Comparison of ENCODE assay signal across 1 cellular context in the genomic region with DNA sequence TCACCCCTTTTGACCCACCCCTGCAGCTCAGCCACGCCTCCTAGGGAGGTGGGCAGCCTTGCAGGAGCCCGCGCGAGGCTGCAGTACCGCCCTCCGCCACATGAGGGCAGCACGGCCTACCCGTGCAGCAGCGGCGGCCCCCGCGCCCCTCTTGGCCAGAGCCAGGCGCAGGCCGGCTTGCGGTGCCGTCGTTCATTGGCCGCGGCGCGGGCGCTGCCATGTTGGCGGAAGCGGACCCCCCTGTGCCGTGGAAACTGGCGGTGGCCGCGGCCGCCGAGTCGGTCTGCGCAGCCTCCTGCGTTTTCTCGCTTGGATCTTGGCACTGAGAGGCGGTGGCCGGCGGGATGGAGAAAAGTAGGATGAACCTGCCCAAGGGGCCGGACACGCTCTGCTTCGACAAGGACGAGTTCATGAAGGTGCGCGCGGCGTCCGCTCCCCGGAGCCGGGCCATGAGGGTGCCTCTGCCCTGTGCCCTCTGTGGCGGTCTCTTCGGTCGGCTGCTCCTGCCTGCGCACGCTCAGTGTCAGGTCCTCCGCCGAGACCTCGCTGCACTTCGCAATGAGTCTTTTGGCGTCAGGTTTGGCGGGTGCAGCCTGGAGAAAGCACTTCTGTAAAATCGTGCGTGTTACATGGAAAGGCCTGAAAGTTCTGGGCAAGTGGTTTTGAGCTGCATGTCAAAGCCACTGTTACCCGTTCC.
A peak's percentile ranks its signal among the peaks of the same experiment; 100 is the strongest.
TF ChIP-seq lines count a peak whose summit lies in the region.

TSS of gene COG2 (plus strand) at position 219 of the 697 bp plus-strand sequence. CDS start at position 345, 126 bp downstream.

TF ChIP-seq in HepG2, 621 proteins besides CTCF, POLR2A, EP300 and RAD21 (continued from another document and continues in another):
- TF ChIP-seq, protein P1, sequence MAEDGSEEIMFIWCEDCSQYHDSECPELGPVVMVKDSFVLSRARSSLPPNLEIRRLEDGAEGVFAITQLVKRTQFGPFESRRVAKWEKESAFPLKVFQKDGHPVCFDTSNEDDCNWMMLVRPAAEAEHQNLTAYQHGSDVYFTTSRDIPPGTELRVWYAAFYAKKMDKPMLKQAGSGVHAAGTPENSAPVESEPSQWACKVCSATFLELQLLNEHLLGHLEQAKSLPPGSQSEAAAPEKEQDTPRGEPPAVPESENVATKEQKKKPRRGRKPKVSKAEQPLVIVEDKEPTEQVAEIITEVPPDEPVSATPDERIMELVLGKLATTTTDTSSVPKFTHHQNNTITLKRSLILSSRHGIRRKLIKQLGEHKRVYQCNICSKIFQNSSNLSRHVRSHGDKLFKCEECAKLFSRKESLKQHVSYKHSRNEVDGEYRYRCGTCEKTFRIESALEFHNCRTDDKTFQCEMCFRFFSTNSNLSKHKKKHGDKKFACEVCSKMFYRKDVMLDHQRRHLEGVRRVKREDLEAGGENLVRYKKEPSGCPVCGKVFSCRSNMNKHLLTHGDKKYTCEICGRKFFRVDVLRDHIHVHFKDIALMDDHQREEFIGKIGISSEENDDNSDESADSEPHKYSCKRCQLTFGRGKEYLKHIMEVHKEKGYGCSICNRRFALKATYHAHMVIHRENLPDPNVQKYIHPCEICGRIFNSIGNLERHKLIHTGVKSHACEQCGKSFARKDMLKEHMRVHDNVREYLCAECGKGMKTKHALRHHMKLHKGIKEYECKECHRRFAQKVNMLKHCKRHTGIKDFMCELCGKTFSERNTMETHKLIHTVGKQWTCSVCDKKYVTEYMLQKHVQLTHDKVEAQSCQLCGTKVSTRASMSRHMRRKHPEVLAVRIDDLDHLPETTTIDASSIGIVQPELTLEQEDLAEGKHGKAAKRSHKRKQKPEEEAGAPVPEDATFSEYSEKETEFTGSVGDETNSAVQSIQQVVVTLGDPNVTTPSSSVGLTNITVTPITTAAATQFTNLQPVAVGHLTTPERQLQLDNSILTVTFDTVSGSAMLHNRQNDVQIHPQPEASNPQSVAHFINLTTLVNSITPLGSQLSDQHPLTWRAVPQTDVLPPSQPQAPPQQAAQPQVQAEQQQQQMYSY (CRISPR knock-in tag; IDR thresholded peaks at IDR 0.05): peak; percentile 46; the same call in 1 of the 2 replicates
- no peak for TF ChIP-seq ZFYVE20 (CRISPR knock-in tag; IDR thresholded peaks at IDR 0.05; ENCODE audit: borderline replicate concordance, low read depth)
- no peak for TF ChIP-seq ATF1 (CRISPR knock-in tag; IDR thresholded peaks at IDR 0.05)
- TF ChIP-seq MATR3 (CRISPR knock-in tag; IDR thresholded peaks at IDR 0.05): no peak
- TF ChIP-seq ZNF543 (CRISPR knock-in tag; IDR thresholded peaks at IDR 0.05): peak; percentile 90; the same call in 1 of the 2 replicates
- TF ChIP-seq ZNF703 (CRISPR knock-in tag; IDR thresholded peaks at IDR 0.05; ENCODE audit: borderline replicate concordance): no peak; the same call in 1 of the 2 replicates
- TF ChIP-seq ZNF557 (CRISPR knock-in tag; IDR thresholded peaks at IDR 0.05): peak; percentile 88; the same call in 1 of the 2 replicates
- TF ChIP-seq ARID5B (CRISPR knock-in tag; IDR thresholded peaks at IDR 0.05): peak; percentile 81
- peak; percentile 58; the same call in 1 of the 2 replicates for TF ChIP-seq ZNF441 (CRISPR knock-in tag; IDR thresholded peaks at IDR 0.05; ENCODE audit: borderline replicate concordance)
- no peak for TF ChIP-seq CBX2 (IDR thresholded peaks at IDR 0.05; ENCODE audit: low read depth, low read length)
- peak; percentile 52; the same call in 1 of the 2 replicates for TF ChIP-seq CBX2 (CRISPR knock-in tag; IDR thresholded peaks at IDR 0.05; ENCODE audit: low read depth)
- TF ChIP-seq, protein P2, sequence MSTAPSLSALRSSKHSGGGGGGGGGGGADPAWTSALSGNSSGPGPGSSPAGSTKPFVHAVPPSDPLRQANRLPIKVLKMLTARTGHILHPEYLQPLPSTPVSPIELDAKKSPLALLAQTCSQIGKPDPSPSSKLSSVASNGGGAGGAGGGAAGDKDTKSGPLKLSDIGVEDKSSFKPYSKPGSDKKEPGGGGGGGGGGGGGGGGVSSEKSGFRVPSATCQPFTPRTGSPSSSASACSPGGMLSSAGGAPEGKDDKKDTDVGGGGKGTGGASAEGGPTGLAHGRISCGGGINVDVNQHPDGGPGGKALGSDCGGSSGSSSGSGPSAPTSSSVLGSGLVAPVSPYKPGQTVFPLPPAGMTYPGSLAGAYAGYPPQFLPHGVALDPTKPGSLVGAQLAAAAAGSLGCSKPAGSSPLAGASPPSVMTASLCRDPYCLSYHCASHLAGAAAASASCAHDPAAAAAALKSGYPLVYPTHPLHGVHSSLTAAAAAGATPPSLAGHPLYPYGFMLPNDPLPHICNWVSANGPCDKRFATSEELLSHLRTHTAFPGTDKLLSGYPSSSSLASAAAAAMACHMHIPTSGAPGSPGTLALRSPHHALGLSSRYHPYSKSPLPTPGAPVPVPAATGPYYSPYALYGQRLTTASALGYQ (CRISPR knock-in tag; IDR thresholded peaks at IDR 0.05): peak; percentile 60; the same call in 1 of the 2 replicates
- TF ChIP-seq NAIF1 (CRISPR knock-in tag; IDR thresholded peaks at IDR 0.05; ENCODE audit: borderline replicate concordance): peak; percentile 53; the same call in 1 of the 2 replicates
- peak; percentile 88 for TF ChIP-seq NFYB (CRISPR knock-in tag; IDR thresholded peaks at IDR 0.05)
- peak; percentile 77 for TF ChIP-seq FOXA3 (CRISPR knock-in tag; IDR thresholded peaks at IDR 0.05)
- TF ChIP-seq ZNF430 (CRISPR knock-in tag; IDR thresholded peaks at IDR 0.05): peak; percentile 51; the same call in 1 of the 2 replicates
- TF ChIP-seq ZNF3 (CRISPR knock-in tag; IDR thresholded peaks at IDR 0.05): no peak
- peak; percentile 91 for TF ChIP-seq NFAT5 (CRISPR knock-in tag; IDR thresholded peaks at IDR 0.05)
- peak; percentile 21; the same call in 1 of the 2 replicates for TF ChIP-seq BHLHE40 (IDR thresholded peaks at IDR 0.05; ENCODE audit: low read length)
- no peak for TF ChIP-seq SYNCRIP (IDR thresholded peaks at IDR 0.05; ENCODE audit: insufficient read depth, low read depth, low read length)
- no peak for TF ChIP-seq PCBP1 (IDR thresholded peaks at IDR 0.05; ENCODE audit: borderline replicate concordance, low read depth, low read length)
- TF ChIP-seq RXRB (CRISPR knock-in tag; IDR thresholded peaks at IDR 0.05; ENCODE audit: borderline replicate concordance): peak; percentile 80
- peak; percentile 62 for TF ChIP-seq ZNF124 (CRISPR knock-in tag; IDR thresholded peaks at IDR 0.05)
- TF ChIP-seq ZNF234 (CRISPR knock-in tag; conservative IDR thresholded peaks at IDR 0.05): 0 out of 2 replicates have a peak, but pooled peaks have one; percentile 70
- TF ChIP-seq, protein P3, sequence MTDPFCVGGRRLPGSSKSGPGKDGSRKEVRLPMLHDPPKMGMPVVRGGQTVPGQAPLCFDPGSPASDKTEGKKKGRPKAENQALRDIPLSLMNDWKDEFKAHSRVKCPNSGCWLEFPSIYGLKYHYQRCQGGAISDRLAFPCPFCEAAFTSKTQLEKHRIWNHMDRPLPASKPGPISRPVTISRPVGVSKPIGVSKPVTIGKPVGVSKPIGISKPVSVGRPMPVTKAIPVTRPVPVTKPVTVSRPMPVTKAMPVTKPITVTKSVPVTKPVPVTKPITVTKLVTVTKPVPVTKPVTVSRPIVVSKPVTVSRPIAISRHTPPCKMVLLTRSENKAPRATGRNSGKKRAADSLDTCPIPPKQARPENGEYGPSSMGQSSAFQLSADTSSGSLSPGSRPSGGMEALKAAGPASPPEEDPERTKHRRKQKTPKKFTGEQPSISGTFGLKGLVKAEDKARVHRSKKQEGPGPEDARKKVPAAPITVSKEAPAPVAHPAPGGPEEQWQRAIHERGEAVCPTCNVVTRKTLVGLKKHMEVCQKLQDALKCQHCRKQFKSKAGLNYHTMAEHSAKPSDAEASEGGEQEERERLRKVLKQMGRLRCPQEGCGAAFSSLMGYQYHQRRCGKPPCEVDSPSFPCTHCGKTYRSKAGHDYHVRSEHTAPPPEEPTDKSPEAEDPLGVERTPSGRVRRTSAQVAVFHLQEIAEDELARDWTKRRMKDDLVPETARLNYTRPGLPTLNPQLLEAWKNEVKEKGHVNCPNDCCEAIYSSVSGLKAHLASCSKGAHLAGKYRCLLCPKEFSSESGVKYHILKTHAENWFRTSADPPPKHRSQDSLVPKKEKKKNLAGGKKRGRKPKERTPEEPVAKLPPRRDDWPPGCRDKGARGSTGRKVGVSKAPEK (CRISPR knock-in tag; IDR thresholded peaks at IDR 0.05; ENCODE audit: borderline replicate concordance): no peak
- TF ChIP-seq ZNF264 (CRISPR knock-in tag; IDR thresholded peaks at IDR 0.05): peak; percentile 73; the same call in 1 of the 2 replicates
- 0 out of 2 replicates have a peak, but pooled peaks have one; percentile 85 for TF ChIP-seq SNAI1 (CRISPR knock-in tag; IDR thresholded peaks at IDR 0.05; ENCODE audit: borderline replicate concordance)
- no peak for TF ChIP-seq NFIC (IDR thresholded peaks at IDR 0.05; ENCODE audit: low read length)
- TF ChIP-seq, protein P4, sequence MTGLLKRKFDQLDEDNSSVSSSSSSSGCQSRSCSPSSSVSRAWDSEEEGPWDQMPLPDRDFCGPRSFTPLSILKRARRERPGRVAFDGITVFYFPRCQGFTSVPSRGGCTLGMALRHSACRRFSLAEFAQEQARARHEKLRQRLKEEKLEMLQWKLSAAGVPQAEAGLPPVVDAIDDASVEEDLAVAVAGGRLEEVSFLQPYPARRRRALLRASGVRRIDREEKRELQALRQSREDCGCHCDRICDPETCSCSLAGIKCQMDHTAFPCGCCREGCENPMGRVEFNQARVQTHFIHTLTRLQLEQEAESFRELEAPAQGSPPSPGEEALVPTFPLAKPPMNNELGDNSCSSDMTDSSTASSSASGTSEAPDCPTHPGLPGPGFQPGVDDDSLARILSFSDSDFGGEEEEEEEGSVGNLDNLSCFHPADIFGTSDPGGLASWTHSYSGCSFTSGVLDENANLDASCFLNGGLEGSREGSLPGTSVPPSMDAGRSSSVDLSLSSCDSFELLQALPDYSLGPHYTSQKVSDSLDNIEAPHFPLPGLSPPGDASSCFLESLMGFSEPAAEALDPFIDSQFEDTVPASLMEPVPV (CRISPR knock-in tag; IDR thresholded peaks at IDR 0.05): peak; percentile 79; the same call in 1 of the 2 replicates
- TF ChIP-seq ZNF354B (CRISPR knock-in tag; IDR thresholded peaks at IDR 0.05): no peak
- TF ChIP-seq ATF5 (CRISPR knock-in tag; IDR thresholded peaks at IDR 0.05; ENCODE audit: low read depth): peak; percentile 84; the same call in 1 of the 2 replicates
